Comparison of ENCODE assay signal across 25 cellular contexts in the genomic region with DNA sequence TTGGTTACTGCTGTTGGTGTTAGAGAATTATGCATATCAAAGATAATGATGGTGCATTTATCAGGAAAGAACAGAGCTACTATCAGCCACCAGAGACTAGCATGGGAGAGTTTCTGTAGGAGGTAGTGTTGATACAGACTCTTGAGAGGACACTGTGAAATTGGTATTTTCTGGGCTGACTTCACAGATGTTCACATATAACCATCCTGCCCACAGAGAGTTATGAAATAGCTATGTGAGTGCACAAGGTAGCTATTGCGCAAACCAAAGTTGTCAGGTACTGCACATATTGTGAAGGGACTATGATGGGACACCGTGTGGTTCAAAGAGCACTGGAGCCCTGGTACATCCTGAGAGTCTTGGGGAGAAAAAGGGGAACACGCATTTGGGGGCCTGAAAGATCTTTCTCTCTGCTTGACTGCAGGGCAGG. TPM values are rescaled to one million over a fixed set of nuclear protein-coding genes. Genes with fewer than 3 reads are reported as not detected.
DNase-seq lines count a peak whose midpoint lies in the region; ATAC-seq, FAIRE-seq and TF ChIP-seq lines count a peak whose summit lies in the region.
"Had no signal": no experiment of that assay in that cellular context is flagged by ENCODE, and none has a peak within 500 bp of the region (broad histone marks: within the 10 kb centered on the region; RNA-seq: fewer than 3 reads in every experiment).

No MANE protein-coding gene starts in this region.

- H3F3A ChIP-seq in PC-9 (ENCODE audit: insufficient read depth, low read depth) (peaks cover 18% of the 10 kb centered on the region; the same call in 1 of the 2 replicates), MM.1S (ENCODE audit: insufficient read depth, low read length) (no peaks in the 10 kb centered on the region)

- DNase-seq in activated naive CD8-positive, alpha-beta T cell treated with anti-CD3 and anti-CD28 coated beads, Interleukin-2, amount 50 U/mL, for 24 hours: no peak
- DNase-seq in PC-9 (no peak), left lobe of liver (ENCODE audit: low spot score) (peak; percentile 84), small intestine (peak; percentile 8), posterior vena cava (ENCODE audit: low spot score) (no peak), MM.1S (no peak)
- DNase-seq: activated B cell treated with CpG ODN at 0.5 μM for 24 hours; activated CD8-positive, alpha-beta T cell treated with anti-CD3 and anti-CD28 coated beads, Interleukin-2, amount 10 ng/mL, durations not matched to agents 7 days and 5 days; activated naive CD8-positive, alpha-beta T cell treated with anti-CD3 and anti-CD28 coated beads for 36 hours; activated T-cell treated with anti-CD3 and anti-CD28 coated beads, Interleukin-2, amount 50 U/mL, for 4 hours; C1 segment of cervical spinal cord; DMS 273 treated with DMSO at 0.1 percent for 48 hours; H9; NCI-H1092; NCI-H524 treated with DMSO at 0.1 percent for 48 hours; psoas muscle; SIG-M5; stimulated activated CD4-positive, alpha-beta T cell treated with anti-CD3 and anti-CD28 coated beads, Interleukin-4, amount 100 ng/mL, for 4 hours had no signal

- H3K9me3 Mint-ChIP-seq in activated naive CD8-positive, alpha-beta T cell (ENCODE audit: low read depth): no peaks in the 10 kb centered on the region
- H3K9me3 Mint-ChIP-seq in activated naive CD8-positive, alpha-beta T cell treated with anti-CD3 and anti-CD28 coated beads, Interleukin-2, amount 50 U/mL, for 24 hours: no peaks in the 10 kb centered on the region
- H3K9me3 Mint-ChIP-seq: activated B cell treated with CpG ODN at 0.5 μM for 24 hours; activated naive CD8-positive, alpha-beta T cell treated with anti-CD3 and anti-CD28 coated beads for 36 hours; activated T-cell treated with anti-CD3 and anti-CD28 coated beads, Interleukin-2, amount 50 U/mL, for 4 hours; H9; T-helper 1 cell treated with Interleukin-12 subunit alpha and Interleukin-12 subunit beta and Interleukin-4 antibody, amounts not matched to agents 30 μg/mL and 1 μg/mL, for 36 hours had no signal

- 71 to 75% (median 72%) methylated on average over 3 of the region's 3 CpGs for WGBS in small intestine, 3 donors

- H3K9ac ChIP-seq in MM.1S (ENCODE audit: low read length): no peak overlapping the region

- H3K9me2 ChIP-seq in PC-9 (ENCODE audit: insufficient read depth): no peaks in the 10 kb centered on the region
- H3K9me2 ChIP-seq in MM.1S (replicated peaks; ENCODE audit: insufficient read depth, low read length): no peaks in the 10 kb centered on the region

- H3K36me3 Mint-ChIP-seq in activated naive CD8-positive, alpha-beta T cell: no peaks in the 10 kb centered on the region
- no peaks in the 10 kb centered on the region for H3K36me3 Mint-ChIP-seq in activated naive CD8-positive, alpha-beta T cell treated with anti-CD3 and anti-CD28 coated beads, Interleukin-2, amount 50 U/mL, for 24 hours (ENCODE audit: low read depth)
- H3K36me3 Mint-ChIP-seq: activated naive CD8-positive, alpha-beta T cell treated with anti-CD3 and anti-CD28 coated beads for 36 hours had no signal

- no peaks in the 10 kb centered on the region for H3K27me3 ChIP-seq in PC-9 (ENCODE audit: insufficient read depth, low read depth)
- H3K27me3 ChIP-seq in small intestine (ENCODE audit: control insufficient read depth in 2 of 2, insufficient read depth in 2 of 2, low read length in 2 of 2): no peaks in the 10 kb centered on the region
- no peaks in the 10 kb centered on the region for H3K27me3 ChIP-seq in MM.1S (replicated peaks; ENCODE audit: insufficient read depth, low read length)
- H3K27me3 ChIP-seq: body of pancreas had no signal

- intact Hi-C loops in PC-9 (cut with micrococcal nuclease; ENCODE audit: unreplicated experiment): loop anchor here (1.0 to 2.0 kb wide), 2 partner anchors 42 to 117 kb away; no protein-coding TSS in a partner anchor
- intact Hi-C loops in posterior vena cava (cut with DNase I): loop anchor here in 1 of 2 donors (10.0 kb wide), 1 partner anchor 119 kb away; a partner anchor contains a TSS

- POLR2A ChIA-PET in PC-9 (lab: Charles Lee; ENCODE audit: unreplicated experiment): interaction anchor here (0.6 to 0.7 kb wide), 4 partner anchors 108 to 1141 kb away, joined by 3 to 5 read pairs (median 4); no protein-coding TSS in a partner anchor

- H3K27ac Mint-ChIP-seq in activated naive CD8-positive, alpha-beta T cell: no peak overlapping the region
- H3K27ac Mint-ChIP-seq in activated naive CD8-positive, alpha-beta T cell treated with anti-CD3 and anti-CD28 coated beads, Interleukin-2, amount 50 U/mL, for 24 hours: no peak overlapping the region
- H3K27ac Mint-ChIP-seq: activated B cell treated with CpG ODN at 0.5 μM for 24 hours; activated CD8-positive, alpha-beta T cell treated with anti-CD3 and anti-CD28 coated beads, Interleukin-2, amount 10 ng/mL, durations not matched to agents 7 days and 5 days; activated naive CD8-positive, alpha-beta T cell treated with anti-CD3 and anti-CD28 coated beads for 36 hours; H9; T-helper 1 cell treated with Interleukin-12 subunit alpha and Interleukin-12 subunit beta and Interleukin-4 antibody, amounts not matched to agents 30 μg/mL and 1 μg/mL, for 36 hours had no signal

- CTCF ChIA-PET in PC-9 (lab: Charles Lee): interaction anchor here (0.6 kb wide), 2 partner anchors 18 to 32 kb away, joined by 3 read pairs; no protein-coding TSS in a partner anchor

- peaks cover 17% of the 10 kb centered on the region for H3K79me2 ChIP-seq in PC-9 (ENCODE audit: low read depth)
- H3K79me2 ChIP-seq in MM.1S (ENCODE audit: low read length): no peaks in the 10 kb centered on the region

- BruUV-seq in PC-9 (replicated peaks; lab: Mats Ljungman, UMichigan): no TSS peak

- H4K20me1 ChIP-seq in PC-9 (ENCODE audit: insufficient read depth) (no peaks in the 10 kb centered on the region), MM.1S (ENCODE audit: insufficient read depth, low read length) (no peaks in the 10 kb centered on the region)

- H3K9me3 ChIP-seq in PC-9 (ENCODE audit: insufficient read depth, low read depth) (no peaks in the 10 kb centered on the region), small intestine (ENCODE audit: control insufficient read depth, low read depth) (no peaks in the 10 kb centered on the region), MM.1S (replicated peaks; ENCODE audit: insufficient read depth, low read length) (no peaks in the 10 kb centered on the region)
- H3K9me3 ChIP-seq: body of pancreas, psoas muscle had no signal

- H3K27ac ChIP-seq in PC-9 (no peak overlapping the region), small intestine (ENCODE audit: low read depth in 1 of 2, low read length in 1 of 2) (no peak overlapping the region), MM.1S (ENCODE audit: low read length) (no peak overlapping the region)
- H3K27ac ChIP-seq: psoas muscle had no signal

- no peak for ATAC-seq in activated naive CD8-positive, alpha-beta T cell treated with anti-CD3 and anti-CD28 coated beads, Interleukin-2, amount 50 U/mL, for 24 hours
- ATAC-seq in left lobe of liver (peak; percentile 47), GM19351 (IDR thresholded peaks at IDR 0.05; ENCODE audit: unreplicated experiment) (no peak)
- ATAC-seq: activated CD8-positive, alpha-beta T cell treated with anti-CD3 and anti-CD28 coated beads, Interleukin-2, amount 10 ng/mL, durations not matched to agents 7 days and 5 days; activated T-cell treated with anti-CD3 and anti-CD28 coated beads, Interleukin-2, amount 50 U/mL, for 4 hours; body of pancreas; psoas muscle had no signal

- H3K36me3 ChIP-seq in PC-9 (ENCODE audit: low read depth) (no peaks in the 10 kb centered on the region), small intestine (ENCODE audit: control insufficient read depth in 2 of 2, insufficient read depth in 2 of 2, low read length in 2 of 2) (no peaks in the 10 kb centered on the region), MM.1S (replicated peaks; ENCODE audit: insufficient read depth, low read length) (no peaks in the 10 kb centered on the region)

- peaks cover 18% of the 10 kb centered on the region for H3K27me3 Mint-ChIP-seq in activated naive CD8-positive, alpha-beta T cell
- peaks cover 31% of the 10 kb centered on the region for H3K27me3 Mint-ChIP-seq in activated naive CD8-positive, alpha-beta T cell treated with anti-CD3 and anti-CD28 coated beads, Interleukin-2, amount 50 U/mL, for 24 hours

- peaks cover 29% of the 10 kb centered on the region for H3K4me1 ChIP-seq in PC-9 (replicated peaks; ENCODE audit: insufficient read depth)
- H3K4me1 ChIP-seq in small intestine (ENCODE audit: control insufficient read depth in 2 of 2, insufficient read depth in 1 of 2, low read depth in 1 of 2, low read length in 1 of 2): peaks cover 0 to 3% of the 10 kb centered on the region in 2 donors
- no peaks in the 10 kb centered on the region for H3K4me1 ChIP-seq in MM.1S (ENCODE audit: low read length)

- FAIRE-seq in small intestine (lab: Jason Lieb, UNC): no peak
- FAIRE-seq: G401.6, islet of Langerhans had no signal

- H3K4me3 ChIP-seq in PC-9: no peak overlapping the region
- H3K4me3 ChIP-seq in small intestine (ENCODE audit: low read depth in 1 of 2, low read length in 2 of 2): no peak overlapping the region
- no peak overlapping the region for H3K4me3 ChIP-seq in MM.1S (ENCODE audit: low read length)

- TF ChIP-seq CTCF in PC-9 (conservative IDR thresholded peaks at IDR 0.05) (no peak), MM.1S (IDR thresholded peaks at IDR 0.05; ENCODE audit: low read length) (no peak)

- H2AFZ ChIP-seq in PC-9 (no peak overlapping the region), MM.1S (ENCODE audit: low read length) (no peak overlapping the region)

- peak overlapping the region; percentile 12 for H3K4me3 Mint-ChIP-seq in activated naive CD8-positive, alpha-beta T cell
- no peak overlapping the region for H3K4me3 Mint-ChIP-seq in activated naive CD8-positive, alpha-beta T cell treated with anti-CD3 and anti-CD28 coated beads, Interleukin-2, amount 50 U/mL, for 24 hours
- H3K4me3 Mint-ChIP-seq: activated CD8-positive, alpha-beta T cell treated with anti-CD3 and anti-CD28 coated beads, Interleukin-2, amount 10 ng/mL, durations not matched to agents 7 days and 5 days; T-helper 1 cell treated with Interleukin-12 subunit alpha and Interleukin-12 subunit beta and Interleukin-4 antibody, amounts not matched to agents 30 μg/mL and 1 μg/mL, for 36 hours had no signal

- H3K4me2 ChIP-seq in PC-9 (peak overlapping the region; percentile 97; the same call in 1 of the 2 replicates), MM.1S (ENCODE audit: low read depth, low read length) (no peak overlapping the region)

- peaks cover 8% of the 10 kb centered on the region for H3K4me1 Mint-ChIP-seq in activated naive CD8-positive, alpha-beta T cell (ENCODE audit: low read depth)
- H3K4me1 Mint-ChIP-seq in activated naive CD8-positive, alpha-beta T cell treated with anti-CD3 and anti-CD28 coated beads, Interleukin-2, amount 50 U/mL, for 24 hours: peaks cover 10% of the 10 kb centered on the region

RNA-seq across cellular contexts. Expression of a gene that starts 1.4 kb away (rescaled TPM):
- total RNA-seq in PC-9 (2021) (11.2 TPM in 2 replicates), left lobe of liver (174 TPM), posterior vena cava (10 to 100 TPM; 11.6 to 17.4 TPM)
- polyA plus RNA-seq in small intestine: 1 to 10 TPM; 1.9 to 5.1 (median 2.7) TPM
- total RNA-seq: activated CD8-positive, alpha-beta T cell treated with anti-CD3 and anti-CD28 coated beads, Interleukin-2, amount 10 ng/mL, durations not matched to agents 7 days and 5 days; OCI-LY7 had no signal

RNA-seq across cellular contexts. Expression of a gene that starts 43.0 kb away (rescaled TPM):
- total RNA-seq in PC-9 (2021) (7.7 and 8.6 TPM in 2 replicates), left lobe of liver (5.4 TPM), posterior vena cava (1 to 10 TPM; 4.2 to 6.1 TPM)
- polyA plus RNA-seq in small intestine: 1 to 10 TPM; 1.1 to 3.1 (median 1.4) TPM

Comparison
In these comparisons a context has a peak if more than half of its experiments do, and no peak if none do; other contexts are left out.
1. DNase-seq: peak in left lobe of liver (single experiment) and small intestine (single experiment); none in activated naive CD8-positive, alpha-beta T cell treated with anti-CD3 and anti-CD28 coated beads, Interleukin-2, amount 50 U/mL, for 24 hours (single experiment), PC-9 (0 of 2), posterior vena cava (single experiment) and MM.1S (single experiment).